In genomic region chr17:6626616-6627015, GRCh38 we compare ENCODE assay signal across 19 cellular contexts.
"Had no signal": no experiment of that assay in that cellular context is flagged by ENCODE, and none has a peak within 500 bp of the region (broad histone marks: within the 10 kb centered on the region; RNA-seq: fewer than 3 reads in every experiment).

No MANE protein-coding gene starts in this region.

- DNase-seq: effector memory CD4-positive, alpha-beta T cell; esophagus squamous epithelium; foreskin melanocyte; head of caudate nucleus; kidney; left cardiac atrium; left ventricle myocardium inferior; lower lobe of right lung; natural killer cell; nucleus accumbens; ovary; sigmoid colon; small intestine; stimulated activated CD4-positive, alpha-beta T cell treated with anti-CD3 and anti-CD28 coated beads, Interleukin-12 subunit alpha, Interleukin-12 subunit beta, amount 100 ng/mL, for 4 hours; stimulated activated naive CD4-positive, alpha-beta T cell; trophoblast cell had no signal

- H3K4me1 ChIP-seq: esophagus squamous epithelium, left ventricle myocardium inferior, lower lobe of right lung, neural progenitor cell, right atrium auricular region, sigmoid colon had no signal

- H3K36me3 ChIP-seq: ovary had no signal

- H3K9ac ChIP-seq: neural progenitor cell had no signal

- H3K27ac ChIP-seq: esophagus squamous epithelium, hepatocyte, left ventricle myocardium inferior, lower lobe of right lung, neural progenitor cell, ovary, right atrium auricular region, sigmoid colon had no signal

- H3K9me3 ChIP-seq: esophagus squamous epithelium, left ventricle myocardium inferior, lower lobe of right lung, ovary, right atrium auricular region, sigmoid colon had no signal

- ATAC-seq: left cardiac atrium, lower lobe of right lung, natural killer cell had no signal

- H3K4me2 ChIP-seq: hepatocyte, neural progenitor cell had no signal

- H3K4me3 ChIP-seq: esophagus squamous epithelium, hepatocyte, left ventricle myocardium inferior, lower lobe of right lung, neural progenitor cell, ovary, right atrium auricular region, sigmoid colon had no signal

- H2AFZ ChIP-seq: hepatocyte, neural progenitor cell had no signal

- H3K27me3 ChIP-seq: esophagus squamous epithelium, hepatocyte, neural progenitor cell, ovary, right atrium auricular region, sigmoid colon had no signal
